In the genomic region with DNA sequence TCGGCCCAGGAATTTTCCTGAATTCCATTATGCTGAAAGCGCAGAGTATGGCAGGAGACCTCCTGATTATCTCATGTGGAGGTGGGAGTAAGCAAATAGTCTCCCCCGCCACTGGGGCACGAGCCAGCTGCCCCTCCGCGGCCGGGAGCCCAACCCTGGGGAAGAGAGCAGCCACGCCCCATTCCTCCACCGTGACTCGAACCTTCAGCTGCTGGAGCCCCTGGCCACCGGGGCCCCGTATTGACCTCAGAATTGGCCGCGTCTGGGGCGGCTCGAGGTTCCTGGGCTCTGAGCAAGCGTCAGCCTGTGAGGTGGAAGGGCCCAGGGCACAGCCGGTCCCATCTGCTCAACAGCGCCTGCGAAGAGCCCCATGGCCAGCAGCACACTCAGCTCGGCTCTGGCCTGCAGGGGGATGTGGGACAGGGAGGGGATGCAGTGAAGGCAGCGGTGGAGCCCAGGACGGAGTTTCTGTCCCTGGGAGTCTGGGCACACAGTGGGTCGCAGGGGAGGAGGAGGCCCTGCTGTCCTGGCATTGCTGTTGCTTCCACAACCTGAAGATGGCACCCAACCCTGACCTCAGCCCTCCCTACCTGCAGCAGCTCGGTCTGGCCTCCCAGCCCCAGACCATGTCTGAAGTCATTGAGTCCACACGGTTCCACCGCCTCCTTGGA, we compare ENCODE assay signal across 8 cellular contexts.
DNase-seq lines count a peak whose midpoint lies in the region; ATAC-seq, FAIRE-seq and TF ChIP-seq lines count a peak whose summit lies in the region.

No MANE protein-coding gene starts in this region.

- ATAC-seq in GM21529 (IDR thresholded peaks at IDR 0.05; ENCODE audit: unreplicated experiment) (peak; percentile 62), HepG2 (peak; percentile 74), HG02623 (IDR thresholded peaks at IDR 0.05; ENCODE audit: unreplicated experiment) (no peak)

- peak; percentile 42 for DNase-seq in DMS153 (lab: John Stamatoyannopoulos, UW)
- DNase-seq in OCI-LY7 (ENCODE audit: low spot score): peak; percentile 78
- DNase-seq in coronary artery (ENCODE audit: low spot score): peak; percentile 77
- peak; percentile 49 for DNase-seq in HepG2 (ENCODE audit: low spot score)
- DNase-seq in thyroid gland: peak; percentile 54 to 55
- DNase-seq in NCI-H2081 treated with DMSO at 0.1 percent for 48 hours (lab: John Stamatoyannopoulos, UW): no peak

- H4K20me1 ChIP-seq in OCI-LY7 (ENCODE audit: insufficient read depth, low read length) (no peaks in the 10 kb centered on the region), HepG2 (ENCODE audit: insufficient read depth, low read length) (no peaks in the 10 kb centered on the region)

- intact Hi-C loops in OCI-LY7 (cut with micrococcal nuclease; ENCODE audit: unreplicated experiment) (loop anchor here (1.0 to 10.0 kb wide), 5 partner anchors 99 to 267 kb away; no protein-coding TSS in a partner anchor), HepG2 (cut with micrococcal nuclease; ENCODE audit: unreplicated experiment) (loop anchor here (10.0 kb wide), 2 partner anchors 159 to 259 kb away; no protein-coding TSS in a partner anchor), thyroid gland (cut with DNase I) (loop anchor here (2.0 kb wide), 1 partner anchor 395 kb away; no protein-coding TSS in a partner anchor)

- H3K4me3 ChIP-seq in OCI-LY7 (ENCODE audit: low read depth, low read length, poor library complexity, severe bottlenecking): no peak overlapping the region
- H3K4me3 ChIP-seq in coronary artery: peak overlapping the region; percentile 59
- peak overlapping the region in 2 of 3 experiments; percentile 33 to 54; a peak in 4 of 6 replicates for H3K4me3 ChIP-seq in HepG2 (replicated peaks in 1 of 3; ENCODE audit: insufficient read depth in 1 of 3, low read depth in 2 of 3, low read length in 3 of 3)
- peak overlapping the region in 1 of 3 donors; percentile 4 for H3K4me3 ChIP-seq in thyroid gland (replicated peaks in 1 of 3)

- TF ChIP-seq RAD21 in HepG2 (CRISPR knock-in tag; IDR thresholded peaks at IDR 0.05): peak; percentile 65

- H3K4me2 ChIP-seq in OCI-LY7 (ENCODE audit: low read length) (peak overlapping the region; percentile 69), HepG2 (ENCODE audit: low read depth, low read length) (peak overlapping the region; percentile 74)

- H3K36me3 ChIP-seq in OCI-LY7 (ENCODE audit: insufficient read depth, low read length): no peaks in the 10 kb centered on the region
- no peaks in the 10 kb centered on the region for H3K36me3 ChIP-seq in HepG2 (replicated peaks in 1 of 2; ENCODE audit: control insufficient read depth in 1 of 2, insufficient read depth in 2 of 2, low read length in 2 of 2)
- H3K36me3 ChIP-seq in thyroid gland: no peaks in the 10 kb centered on the region

- in situ Hi-C loops in HepG2 (cut with HindIII; ENCODE audit: extremely low pct_ligation_motif_present, low pct_unique_long_range_greater_than_20kb): loop anchor here (5.0 to 25.0 kb wide), 3 partner anchors 97 to 392 kb away; partner anchors contain the start of gene CHST15

- H2AFZ ChIP-seq in OCI-LY7 (ENCODE audit: low read length) (0 out of 2 replicates have a peak overlapping the region, but pooled peaks have one; percentile 24), HepG2 (ENCODE audit: low read length) (no peak overlapping the region)

- H3K79me2 ChIP-seq in OCI-LY7 (ENCODE audit: insufficient read depth, low read depth, low read length): no peaks in the 10 kb centered on the region
- no peaks in the 10 kb centered on the region for H3K79me2 ChIP-seq in HepG2 (ENCODE audit: insufficient read depth, low read length)

- TF ChIP-seq POLR2A in HepG2 (IDR thresholded peaks at IDR 0.05; ENCODE audit: insufficient read depth in 1 of 2, low read depth in 2 of 2, low read length in 2 of 2) (peak in 1 of 2 experiments; percentile 48; a peak in 2 of 4 replicates), thyroid gland (IDR thresholded peaks at IDR 0.05) (no peak)

- H3K4me1 ChIP-seq in OCI-LY7 (ENCODE audit: insufficient read depth, low read length, poor library complexity, severe bottlenecking) (peaks cover 10% of the 10 kb centered on the region), HepG2 (ENCODE audit: insufficient read depth, low read length) (peaks cover 41% of the 10 kb centered on the region), thyroid gland (peaks cover 11 to 27% of the 10 kb centered on the region in 2 donors)

- no peaks in the 10 kb centered on the region for H3K9me2 ChIP-seq in OCI-LY7 (ENCODE audit: insufficient read depth, low read length)

- POLR2A ChIA-PET in OCI-LY7 (lab: Charles Lee) (no interaction called here), HepG2 (lab: Yijun Ruan, JAX) (interaction anchor here (1.0 to 1.3 kb wide), 3 partner anchors 40 to 394 kb away, joined by 3 to 5 read pairs (median 3); no protein-coding TSS in a partner anchor)

- H3K9me3 ChIP-seq in OCI-LY7 (ENCODE audit: low read length): no peaks in the 10 kb centered on the region
- no peaks in the 10 kb centered on the region for H3K9me3 ChIP-seq in HepG2 (ENCODE audit: low read length)
- no peaks in the 10 kb centered on the region for H3K9me3 ChIP-seq in thyroid gland

- H3K27me3 ChIP-seq in HepG2 (ENCODE audit: control insufficient read depth in 1 of 2, insufficient read depth in 2 of 2, low read length in 2 of 2) (peaks cover 3 to 9% of the 10 kb centered on the region in 2 experiments; a peak in 3 of 5 replicates), thyroid gland (peaks cover 5% of the 10 kb centered on the region)

- 9% methylated on average over 21 of the region's 27 CpGs for WGBS in HepG2 (ENCODE audit: low lambda C conversion rate)
- WGBS in thyroid gland, 2 donors: 14 to 15% methylated on average over 14 to 19 of the region's 27 CpGs

- CTCF ChIA-PET in OCI-LY7 (lab: Charles Lee; ENCODE audit: unreplicated experiment) (interaction anchor here (0.6 to 2.8 kb wide), 8 partner anchors 34 to 398 kb away, joined by 3 to 17 read pairs (median 3); no protein-coding TSS in a partner anchor), HepG2 (lab: Yijun Ruan, JAX; ENCODE audit: low intra/inter-chr PET ratio, low total read pairs) (interaction anchor here (1.1 to 2.8 kb wide), 3 partner anchors 98 to 408 kb away, joined by 3 to 35 read pairs (median 8); partner anchors contain the start of gene CHST15)

- TF ChIP-seq EP300 in HepG2 (IDR thresholded peaks at IDR 0.05; ENCODE audit: low read depth in 2 of 2, low read length in 2 of 2) (no peak), HepG2 (CRISPR knock-in tag; IDR thresholded peaks at IDR 0.05; ENCODE audit: borderline replicate concordance) (no peak)

- H3K9ac ChIP-seq in HepG2 (ENCODE audit: insufficient read depth, low read depth, low read length): no peak overlapping the region

- no TSS peak for BruUV-seq in OCI-LY7 (replicated peaks; lab: Mats Ljungman, UMichigan)
- no TSS peak for BruUV-seq in HepG2 (replicated peaks; lab: Mats Ljungman, UMichigan)

- peak; percentile 82 for TF ChIP-seq CTCF in OCI-LY7 (conservative IDR thresholded peaks at IDR 0.05; ENCODE audit: low read length)
- TF ChIP-seq CTCF in coronary artery (IDR thresholded peaks at IDR 0.05): no peak
- TF ChIP-seq CTCF in HepG2 (CRISPR knock-in tag; IDR thresholded peaks at IDR 0.05): peak; percentile 89
- peak; percentile 20 to 66 (median 40) for TF ChIP-seq CTCF in thyroid gland (IDR thresholded peaks at IDR 0.05)

- peak; percentile 37 for FAIRE-seq in HepG2 (lab: Jason Lieb, UNC)

- H3K27ac ChIP-seq in OCI-LY7 (ENCODE audit: low read depth, low read length, poor library complexity, severe bottlenecking) (no peak overlapping the region), coronary artery (peak overlapping the region in 1 of 2 donors; percentile 25), HepG2 (ENCODE audit: extremely low read length, insufficient read depth, low read length) (no peak overlapping the region), thyroid gland (no peak overlapping the region)

TF ChIP-seq in HepG2, 621 proteins besides CTCF, POLR2A, EP300 and RAD21 (continues in another document):
- TF ChIP-seq ZNF563 (CRISPR knock-in tag; IDR thresholded peaks at IDR 0.05) (peak; percentile 71; the same call in 1 of the 2 replicates), RXRA (CRISPR knock-in tag; IDR thresholded peaks at IDR 0.05) (peak; percentile 34; the same call in 1 of the 2 replicates), SPEN (CRISPR knock-in tag; IDR thresholded peaks at IDR 0.05; ENCODE audit: low read depth) (peak; percentile 58; the same call in 1 of the 2 replicates), KDM4B (CRISPR knock-in tag; IDR thresholded peaks at IDR 0.05) (0 out of 2 replicates have a peak, but pooled peaks have one; percentile 28), SMC3 (IDR thresholded peaks at IDR 0.05; ENCODE audit: low read length) (peak; percentile 24), ZFX (CRISPR knock-in tag; IDR thresholded peaks at IDR 0.05; ENCODE audit: low read depth) (peak; percentile 49; the same call in 1 of the 2 replicates), NR2F1 (CRISPR knock-in tag; IDR thresholded peaks at IDR 0.05) (peak in 1 of 2 experiments; percentile 7; a peak in 1 of 4 replicates), SP2 (CRISPR knock-in tag; IDR thresholded peaks at IDR 0.05) (0 out of 2 replicates have a peak, but pooled peaks have one; percentile 18), TBX2 (CRISPR knock-in tag; IDR thresholded peaks at IDR 0.05; ENCODE audit: borderline replicate concordance) (0 out of 2 replicates have a peak, but pooled peaks have one; percentile 11), LCORL (IDR thresholded peaks at IDR 0.05) (no peak), LCORL (CRISPR knock-in tag; IDR thresholded peaks at IDR 0.05) (peak; percentile 70), ZNF121 (CRISPR knock-in tag; IDR thresholded peaks at IDR 0.05) (no peak), YEATS2 (CRISPR knock-in tag; IDR thresholded peaks at IDR 0.05; ENCODE audit: borderline replicate concordance) (no peak)
- TF ChIP-seq, protein P1, sequence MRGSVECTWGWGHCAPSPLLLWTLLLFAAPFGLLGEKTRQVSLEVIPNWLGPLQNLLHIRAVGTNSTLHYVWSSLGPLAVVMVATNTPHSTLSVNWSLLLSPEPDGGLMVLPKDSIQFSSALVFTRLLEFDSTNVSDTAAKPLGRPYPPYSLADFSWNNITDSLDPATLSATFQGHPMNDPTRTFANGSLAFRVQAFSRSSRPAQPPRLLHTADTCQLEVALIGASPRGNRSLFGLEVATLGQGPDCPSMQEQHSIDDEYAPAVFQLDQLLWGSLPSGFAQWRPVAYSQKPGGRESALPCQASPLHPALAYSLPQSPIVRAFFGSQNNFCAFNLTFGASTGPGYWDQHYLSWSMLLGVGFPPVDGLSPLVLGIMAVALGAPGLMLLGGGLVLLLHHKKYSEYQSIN (CRISPR knock-in tag; IDR thresholded peaks at IDR 0.05; ENCODE audit: borderline replicate concordance): no peak
- TF ChIP-seq, protein P2, sequence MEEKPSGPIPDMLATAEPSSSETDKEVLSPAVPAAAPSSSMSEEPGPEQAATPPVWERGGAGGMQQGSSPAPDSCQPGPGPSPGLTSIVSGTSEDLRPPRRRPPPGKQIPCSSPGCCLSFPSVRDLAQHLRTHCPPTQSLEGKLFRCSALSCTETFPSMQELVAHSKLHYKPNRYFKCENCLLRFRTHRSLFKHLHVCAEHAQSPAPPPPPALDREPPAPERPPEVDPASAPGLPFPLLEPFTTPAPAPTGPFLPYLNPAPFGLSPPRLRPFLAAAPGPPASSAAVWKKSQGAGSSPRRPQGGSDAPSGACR (CRISPR knock-in tag; IDR thresholded peaks at IDR 0.05): 0 out of 2 replicates have a peak, but pooled peaks have one; percentile 44
